1 cellular context compared by ENCODE assay signal in the genomic region with DNA sequence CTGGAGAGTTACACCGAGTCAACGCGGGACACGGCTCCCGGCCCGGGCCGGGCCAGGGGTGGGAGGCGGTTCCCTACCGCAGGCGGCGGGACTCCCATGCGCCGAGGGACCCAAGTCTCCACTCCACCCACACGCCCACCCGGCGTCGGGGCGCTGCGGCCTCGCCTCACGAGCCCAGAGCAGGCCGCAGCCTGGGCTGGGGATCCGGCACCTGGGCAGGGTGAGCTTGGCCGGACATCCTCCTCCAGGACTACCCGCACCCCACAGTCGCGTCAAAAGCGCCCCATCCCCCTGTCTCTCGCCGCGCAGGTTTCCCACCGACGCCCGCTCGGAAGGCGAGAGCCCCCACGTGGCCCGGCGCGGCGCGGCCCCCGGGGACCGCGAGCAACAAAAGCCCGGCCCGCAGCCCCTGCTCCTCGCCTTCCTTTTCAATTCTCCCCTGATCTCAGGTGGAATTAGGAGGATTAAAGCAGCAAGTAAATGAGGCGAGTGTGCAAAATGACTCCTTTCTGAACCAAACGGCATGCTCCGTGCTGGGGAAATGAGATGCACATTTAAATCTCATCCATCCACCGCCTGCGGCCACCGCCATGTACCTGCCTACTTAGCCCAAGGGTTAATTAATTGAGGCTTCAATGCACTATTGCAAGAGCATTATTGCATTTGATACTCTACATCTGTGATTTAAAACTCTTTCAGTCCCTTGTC.
TF ChIP-seq lines count a peak whose summit lies in the region.

No MANE protein-coding gene starts in this region.

TF ChIP-seq in WTC11, 78 proteins besides CTCF, POLR2A, EP300 and RAD21 (continued from another document):
- TF ChIP-seq PRDM15 (CRISPR knock-in tag; IDR thresholded peaks at IDR 0.05) (no peak), ZBTB43 (CRISPR knock-in tag; IDR thresholded peaks at IDR 0.05) (no peak), ZNF425 (CRISPR knock-in tag; conservative IDR thresholded peaks at IDR 0.05) (no peak), ZMAT4 (CRISPR knock-in tag; IDR thresholded peaks at IDR 0.05) (no peak), ZNF671 (CRISPR knock-in tag; IDR thresholded peaks at IDR 0.05) (no peak), ZNF317 (CRISPR knock-in tag; IDR thresholded peaks at IDR 0.05; ENCODE audit: borderline replicate concordance, low read depth) (0 out of 2 replicates have a peak, but pooled peaks have one; percentile 33), TCF7 (CRISPR knock-in tag; IDR thresholded peaks at IDR 0.05; ENCODE audit: low read depth) (no peak), AR (CRISPR knock-in tag; IDR thresholded peaks at IDR 0.05) (no peak), GTF2I (CRISPR knock-in tag; conservative IDR thresholded peaks at IDR 0.05) (no peak), NR1H2 (CRISPR knock-in tag; IDR thresholded peaks at IDR 0.05) (no peak), ETV6 (CRISPR knock-in tag; IDR thresholded peaks at IDR 0.05) (no peak)
- TF ChIP-seq, protein P1, sequence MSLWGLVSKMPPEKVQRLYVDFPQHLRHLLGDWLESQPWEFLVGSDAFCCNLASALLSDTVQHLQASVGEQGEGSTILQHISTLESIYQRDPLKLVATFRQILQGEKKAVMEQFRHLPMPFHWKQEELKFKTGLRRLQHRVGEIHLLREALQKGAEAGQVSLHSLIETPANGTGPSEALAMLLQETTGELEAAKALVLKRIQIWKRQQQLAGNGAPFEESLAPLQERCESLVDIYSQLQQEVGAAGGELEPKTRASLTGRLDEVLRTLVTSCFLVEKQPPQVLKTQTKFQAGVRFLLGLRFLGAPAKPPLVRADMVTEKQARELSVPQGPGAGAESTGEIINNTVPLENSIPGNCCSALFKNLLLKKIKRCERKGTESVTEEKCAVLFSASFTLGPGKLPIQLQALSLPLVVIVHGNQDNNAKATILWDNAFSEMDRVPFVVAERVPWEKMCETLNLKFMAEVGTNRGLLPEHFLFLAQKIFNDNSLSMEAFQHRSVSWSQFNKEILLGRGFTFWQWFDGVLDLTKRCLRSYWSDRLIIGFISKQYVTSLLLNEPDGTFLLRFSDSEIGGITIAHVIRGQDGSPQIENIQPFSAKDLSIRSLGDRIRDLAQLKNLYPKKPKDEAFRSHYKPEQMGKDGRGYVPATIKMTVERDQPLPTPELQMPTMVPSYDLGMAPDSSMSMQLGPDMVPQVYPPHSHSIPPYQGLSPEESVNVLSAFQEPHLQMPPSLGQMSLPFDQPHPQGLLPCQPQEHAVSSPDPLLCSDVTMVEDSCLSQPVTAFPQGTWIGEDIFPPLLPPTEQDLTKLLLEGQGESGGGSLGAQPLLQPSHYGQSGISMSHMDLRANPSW (CRISPR knock-in tag; conservative IDR thresholded peaks at IDR 0.05; ENCODE audit: low read depth), result no peak
- TF ChIP-seq, protein P2, sequence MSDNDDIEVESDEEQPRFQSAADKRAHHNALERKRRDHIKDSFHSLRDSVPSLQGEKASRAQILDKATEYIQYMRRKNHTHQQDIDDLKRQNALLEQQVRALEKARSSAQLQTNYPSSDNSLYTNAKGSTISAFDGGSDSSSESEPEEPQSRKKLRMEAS (CRISPR knock-in tag; IDR thresholded peaks at IDR 0.05), result peak; percentile 41; the same call in 1 of the 2 replicates
